In genomic region chr16:85276258-85276657, GRCh38 we compare ENCODE assay signal across 10 cellular contexts.
DNase-seq lines count a peak whose midpoint lies in the region; ATAC-seq, FAIRE-seq and TF ChIP-seq lines count a peak whose summit lies in the region.
"Had no signal": no experiment of that assay in that cellular context is flagged by ENCODE, and none has a peak within 500 bp of the region (broad histone marks: within the 10 kb centered on the region; RNA-seq: fewer than 3 reads in every experiment).

No MANE protein-coding gene starts in this region.

- FAIRE-seq in HTR-8/SVneo (lab: Jason Lieb, UNC), result no peak

- H3K9me3 Mint-ChIP-seq in MCF 10A (ENCODE audit: unreplicated experiment) (no peaks in the 10 kb centered on the region), glutamatergic neuron (ENCODE audit: unreplicated experiment) (peaks cover 4% of the 10 kb centered on the region), HFFc6 (no peaks in the 10 kb centered on the region)
- peaks cover 0 to 3% of the 10 kb centered on the region in 2 donors for H3K9me3 Mint-ChIP-seq in stimulated activated naive B cell treated with anti-CD40 and anti-IgM and Interleukin-4, amounts not matched to agents 10 μg/mL and 1 μg/mL and 100 μg/mL, for 72 hours
- H3K9me3 Mint-ChIP-seq: CD4-positive, alpha-beta T cell had no signal

- DNase-seq in T47D (ENCODE audit: low read depth in 1 of 2, low spot score in 1 of 2) (peak; percentile 58 to 68), MCF 10A (ENCODE audit: unreplicated experiment) (no peak), Panc1 (ENCODE audit: low read depth, low spot score) (no peak), glutamatergic neuron (no peak), HFFc6 (no peak), HTR-8/SVneo (ENCODE audit: insufficient read length, low spot score) (no peak)
- DNase-seq in stimulated activated naive B cell treated with anti-CD40 and anti-IgM and Interleukin-4, amounts not matched to agents 10 μg/mL and 1 μg/mL and 100 μg/mL, for 72 hours, result no peak
- DNase-seq: GOT3 had no signal

- H3K27ac ChIP-seq in Panc1 (ENCODE audit: low read length), result peak overlapping the region; percentile 44; the same call in 1 of the 2 replicates

- intact Hi-C loops in MCF 10A (cut with micrococcal nuclease) (loop anchor here (5.0 kb wide), 1 partner anchor 441 kb away; no protein-coding TSS in a partner anchor), Panc1 (cut with micrococcal nuclease; ENCODE audit: unreplicated experiment) (no loop called here)

- no peak overlapping the region for H3K27ac Mint-ChIP-seq in MCF 10A (ENCODE audit: low read depth, unreplicated experiment)
- H3K27ac Mint-ChIP-seq in glutamatergic neuron (ENCODE audit: unreplicated experiment), result no peak overlapping the region
- peak overlapping the region; percentile 73 for H3K27ac Mint-ChIP-seq in stimulated activated naive B cell treated with anti-CD40 and anti-IgM and Interleukin-4, amounts not matched to agents 10 μg/mL and 1 μg/mL and 100 μg/mL, for 72 hours
- H3K27ac Mint-ChIP-seq in HFFc6, result no peak overlapping the region; the same call in 1 of the 2 replicates
- H3K27ac Mint-ChIP-seq: CD4-positive, alpha-beta T cell had no signal

- H3K27me3 Mint-ChIP-seq in MCF 10A (ENCODE audit: insufficient read depth, unreplicated experiment), result no peaks in the 10 kb centered on the region
- H3K27me3 Mint-ChIP-seq in glutamatergic neuron (ENCODE audit: unreplicated experiment), result peaks cover 2% of the 10 kb centered on the region
- H3K27me3 Mint-ChIP-seq in stimulated activated naive B cell treated with anti-CD40 and anti-IgM and Interleukin-4, amounts not matched to agents 10 μg/mL and 1 μg/mL and 100 μg/mL, for 72 hours, result peaks cover 12 to 15% of the 10 kb centered on the region in 2 donors
- no peaks in the 10 kb centered on the region; the same call in 1 of the 2 replicates for H3K27me3 Mint-ChIP-seq in HFFc6 (ENCODE audit: insufficient read depth)
- H3K27me3 Mint-ChIP-seq: CD4-positive, alpha-beta T cell had no signal

- CTCF ChIA-PET in MCF 10A (lab: Yijun Ruan, JAX), result interaction anchor here (0.5 to 4.6 kb wide), 32 partner anchors 8 to 443 kb away, joined by 3 to 41 read pairs (median 5); partner anchors contain the start of gene CIBAR2
- CTCF ChIA-PET in Panc1 (lab: Charles Lee), result interaction anchor here (1.1 kb wide), 1 partner anchor 28 kb away, joined by 3 read pairs; no protein-coding TSS in a partner anchor

- POLR2A ChIA-PET in MCF 10A (lab: Yijun Ruan, JAX), result interaction anchor here (1.3 kb wide), 1 partner anchor 120 kb away, joined by 3 read pairs; no protein-coding TSS in a partner anchor
- POLR2A ChIA-PET in Panc1 (lab: Charles Lee), result no interaction called here

- no peaks in the 10 kb centered on the region; the same call in 1 of the 2 replicates for H3K4me1 ChIP-seq in Panc1 (ENCODE audit: control insufficient read depth, insufficient read depth, low read length)
- H3K4me1 ChIP-seq: HAP-1 had no signal

- H3K4me3 Mint-ChIP-seq in MCF 10A (ENCODE audit: unreplicated experiment), result no peak overlapping the region
- H3K4me3 Mint-ChIP-seq in glutamatergic neuron (ENCODE audit: unreplicated experiment), result peak overlapping the region; percentile 49
- no peak overlapping the region for H3K4me3 Mint-ChIP-seq in stimulated activated naive B cell treated with anti-CD40 and anti-IgM and Interleukin-4, amounts not matched to agents 10 μg/mL and 1 μg/mL and 100 μg/mL, for 72 hours
- H3K4me3 Mint-ChIP-seq in HFFc6, result no peak overlapping the region
- H3K4me3 Mint-ChIP-seq: CD4-positive, alpha-beta T cell had no signal

- in situ Hi-C loops in T47D (cut with HindIII; ENCODE audit: low pct_unique_long_range_greater_than_20kb, low sequenced_read_pairs) (no loop called here), Panc1 (cut with HindIII; ENCODE audit: low pct_unique_long_range_greater_than_20kb, low sequenced_read_pairs) (no loop called here)

- H3K36me3 Mint-ChIP-seq in MCF 10A (ENCODE audit: insufficient read depth, unreplicated experiment) (no peaks in the 10 kb centered on the region), glutamatergic neuron (ENCODE audit: unreplicated experiment) (no peaks in the 10 kb centered on the region), HFFc6 (ENCODE audit: low read depth) (no peaks in the 10 kb centered on the region; the same call in 1 of the 2 replicates)
- peaks cover 0 to 2% of the 10 kb centered on the region in 2 donors for H3K36me3 Mint-ChIP-seq in stimulated activated naive B cell treated with anti-CD40 and anti-IgM and Interleukin-4, amounts not matched to agents 10 μg/mL and 1 μg/mL and 100 μg/mL, for 72 hours

- BruUV-seq in MCF 10A (replicated peaks; lab: Mats Ljungman, UMichigan), result no TSS peak
- BruUV-seq in Panc1 (replicated peaks; lab: Mats Ljungman, UMichigan), result no TSS peak

- TF ChIP-seq CTCF in MCF 10A (IDR thresholded peaks at IDR 0.05; ENCODE audit: unreplicated experiment) (no peak), Panc1 (IDR thresholded peaks at IDR 0.05) (no peak), glutamatergic neuron (IDR thresholded peaks at IDR 0.05; ENCODE audit: partially characterized antibody, unreplicated experiment) (no peak), HFFc6 (IDR thresholded peaks at IDR 0.05) (no peak)

- H3K4me3 ChIP-seq in Panc1 (ENCODE audit: low read depth in 2 of 2, low read length in 2 of 2), result no peak overlapping the region
- H3K4me3 ChIP-seq: HAP-1 had no signal

- H3K4me1 Mint-ChIP-seq in MCF 10A (ENCODE audit: insufficient read depth, unreplicated experiment), result no peaks in the 10 kb centered on the region
- H3K4me1 Mint-ChIP-seq in glutamatergic neuron (ENCODE audit: low read depth, unreplicated experiment), result peaks cover 44% of the 10 kb centered on the region
- H3K4me1 Mint-ChIP-seq in stimulated activated naive B cell treated with anti-CD40 and anti-IgM and Interleukin-4, amounts not matched to agents 10 μg/mL and 1 μg/mL and 100 μg/mL, for 72 hours, result peaks cover 0 to 9% of the 10 kb centered on the region in 2 donors
- H3K4me1 Mint-ChIP-seq in HFFc6 (ENCODE audit: low read depth), result no peaks in the 10 kb centered on the region

- H3K9me3 ChIP-seq in Panc1 (ENCODE audit: control insufficient read depth, insufficient read depth, low read depth, low read length), result no peaks in the 10 kb centered on the region
- H3K9me3 ChIP-seq: HAP-1 had no signal

- H3K27me3 ChIP-seq in Panc1 (ENCODE audit: control insufficient read depth, insufficient read depth, low read length), result no peaks in the 10 kb centered on the region

- H3K36me3 ChIP-seq in Panc1 (ENCODE audit: control insufficient read depth, insufficient read depth, low read length), result no peaks in the 10 kb centered on the region
- H3K36me3 ChIP-seq: HAP-1 had no signal

- no peak for ATAC-seq in Panc1
- no peak for ATAC-seq in stimulated activated naive B cell treated with anti-CD40 and anti-IgM and Interleukin-4, amounts not matched to agents 10 μg/mL and 1 μg/mL and 100 μg/mL, for 72 hours (replicated peaks)

Comparison
In these comparisons a context has a peak if more than half of its experiments do, and no peak if none do; other contexts are left out.
1. DNase-seq: peak in T47D (2 of 2); none in MCF 10A (single experiment), Panc1 (single experiment), glutamatergic neuron (single experiment), stimulated activated naive B cell treated with anti-CD40 and anti-IgM and Interleukin-4, amounts not matched to agents 10 μg/mL and 1 μg/mL and 100 μg/mL, for 72 hours (single experiment), HFFc6 (single experiment) and HTR-8/SVneo (single experiment).